ENCODE assay signal across 1 cellular context in genomic region chr15:73233623-73234022, GRCh38.
TF ChIP-seq lines count a peak whose summit lies in the region.

No MANE protein-coding gene starts in this region.

TF ChIP-seq in K562, 482 proteins besides CTCF, POLR2A, EP300 and RAD21:
- TF ChIP-seq, protein P1, sequence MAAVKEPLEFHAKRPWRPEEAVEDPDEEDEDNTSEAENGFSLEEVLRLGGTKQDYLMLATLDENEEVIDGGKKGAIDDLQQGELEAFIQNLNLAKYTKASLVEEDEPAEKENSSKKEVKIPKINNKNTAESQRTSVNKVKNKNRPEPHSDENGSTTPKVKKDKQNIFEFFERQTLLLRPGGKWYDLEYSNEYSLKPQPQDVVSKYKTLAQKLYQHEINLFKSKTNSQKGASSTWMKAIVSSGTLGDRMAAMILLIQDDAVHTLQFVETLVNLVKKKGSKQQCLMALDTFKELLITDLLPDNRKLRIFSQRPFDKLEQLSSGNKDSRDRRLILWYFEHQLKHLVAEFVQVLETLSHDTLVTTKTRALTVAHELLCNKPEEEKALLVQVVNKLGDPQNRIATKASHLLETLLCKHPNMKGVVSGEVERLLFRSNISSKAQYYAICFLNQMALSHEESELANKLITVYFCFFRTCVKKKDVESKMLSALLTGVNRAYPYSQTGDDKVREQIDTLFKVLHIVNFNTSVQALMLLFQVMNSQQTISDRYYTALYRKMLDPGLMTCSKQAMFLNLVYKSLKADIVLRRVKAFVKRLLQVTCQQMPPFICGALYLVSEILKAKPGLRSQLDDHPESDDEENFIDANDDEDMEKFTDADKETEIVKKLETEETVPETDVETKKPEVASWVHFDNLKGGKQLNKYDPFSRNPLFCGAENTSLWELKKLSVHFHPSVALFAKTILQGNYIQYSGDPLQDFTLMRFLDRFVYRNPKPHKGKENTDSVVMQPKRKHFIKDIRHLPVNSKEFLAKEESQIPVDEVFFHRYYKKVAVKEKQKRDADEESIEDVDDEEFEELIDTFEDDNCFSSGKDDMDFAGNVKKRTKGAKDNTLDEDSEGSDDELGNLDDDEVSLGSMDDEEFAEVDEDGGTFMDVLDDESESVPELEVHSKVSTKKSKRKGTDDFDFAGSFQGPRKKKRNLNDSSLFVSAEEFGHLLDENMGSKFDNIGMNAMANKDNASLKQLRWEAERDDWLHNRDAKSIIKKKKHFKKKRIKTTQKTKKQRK (IDR thresholded peaks at IDR 0.05; ENCODE audit: borderline replicate concordance, low read depth, low read length), result no peak
- no peak for TF ChIP-seq ETS1 (conservative IDR thresholded peaks at IDR 0.05; ENCODE audit: control insufficient read depth, low read depth, low read length)
